In the genomic region with DNA sequence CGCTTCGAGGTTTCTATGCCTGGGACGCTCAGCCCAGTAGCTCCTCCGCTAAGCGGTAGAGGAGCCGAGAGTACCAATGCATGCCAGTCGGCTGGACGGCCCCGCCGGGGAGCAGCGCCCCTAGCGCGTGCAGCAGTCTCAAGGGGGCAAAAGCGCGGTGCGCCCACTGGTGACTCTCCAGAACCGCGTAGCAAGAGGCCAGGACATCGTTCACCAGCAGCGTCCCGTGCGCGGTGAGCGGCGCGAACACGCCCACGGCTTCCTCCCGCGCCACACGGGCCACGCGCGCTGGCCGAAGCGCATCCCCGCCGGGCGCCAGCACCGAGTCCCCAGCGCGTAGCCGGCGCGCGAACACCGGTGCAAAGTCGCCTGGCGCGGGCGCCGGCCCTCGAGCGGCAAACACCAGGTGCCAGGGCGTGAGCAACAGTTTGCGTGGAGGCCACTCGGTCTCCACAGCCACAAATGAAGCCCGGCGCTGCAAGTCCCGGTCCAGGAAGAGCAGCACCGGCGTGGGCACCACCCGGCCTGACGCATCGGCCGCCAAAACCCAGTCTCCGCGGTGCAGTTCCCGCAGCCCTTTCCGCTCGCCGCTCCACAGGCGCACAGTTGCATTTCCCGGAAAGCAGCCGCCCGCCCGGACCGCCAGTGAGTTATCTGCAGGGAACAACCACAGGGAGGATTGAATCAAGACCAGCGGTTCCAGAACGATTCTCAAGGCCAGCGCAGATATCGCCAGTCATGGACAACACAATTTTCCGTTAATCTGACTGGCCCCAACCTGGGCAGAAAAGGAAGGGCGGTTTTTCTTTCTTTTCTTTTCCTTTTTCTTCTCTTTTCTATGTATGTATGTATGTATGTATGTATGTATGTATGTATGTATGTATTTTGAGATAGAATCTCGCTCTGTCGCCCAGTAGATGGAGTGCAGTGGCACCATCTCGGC, we compare ENCODE assay signal across 8 cellular contexts. TPM values are rescaled to one million over a fixed set of nuclear protein-coding genes. Genes with fewer than 3 reads are reported as not detected.
A peak's percentile ranks its signal among the peaks of the same experiment; 100 is the strongest.
DNase-seq lines count a peak whose midpoint lies in the region; ATAC-seq and TF ChIP-seq lines count a peak whose summit lies in the region.

No MANE protein-coding gene starts in this region.

- H3K27ac Mint-ChIP-seq in brain = peak overlapping the region in 3 of 5 experiments; percentile 15 to 76 (median 27)
- peak overlapping the region in 1 of 2 donors; percentile 10 for H3K27ac Mint-ChIP-seq in stimulated activated naive CD8-positive, alpha-beta T cell treated with anti-CD3 and anti-CD28 coated beads, Interleukin-15, amount 100 ng/mL, for 72 hours

- H3K79me2 ChIP-seq in PC-3 (ENCODE audit: low read length) = no peaks in the 10 kb centered on the region

- peaks cover 57% of the 10 kb centered on the region for H3K4me1 Mint-ChIP-seq in brain
- H3K4me1 Mint-ChIP-seq in stimulated activated naive CD8-positive, alpha-beta T cell treated with anti-CD3 and anti-CD28 coated beads, Interleukin-15, amount 100 ng/mL, for 72 hours = peaks cover 68% of the 10 kb centered on the region

- peak overlapping the region; percentile 75 to 85 (median 82) for H3K4me3 Mint-ChIP-seq in brain
- peak overlapping the region; percentile 81 to 82 for H3K4me3 Mint-ChIP-seq in stimulated activated naive CD8-positive, alpha-beta T cell treated with anti-CD3 and anti-CD28 coated beads, Interleukin-15, amount 100 ng/mL, for 72 hours

- peaks cover 38% of the 10 kb centered on the region for H3K27me3 ChIP-seq in PC-3 (ENCODE audit: low read length)

- no peaks in the 10 kb centered on the region for H3K9me2 ChIP-seq in PC-3 (replicated peaks; ENCODE audit: low read length)

- peaks cover 33% of the 10 kb centered on the region for H3K4me1 ChIP-seq in PC-3 (ENCODE audit: insufficient read depth, low read length)

- TF ChIP-seq CTCF in PC-3 (conservative IDR thresholded peaks at IDR 0.05; ENCODE audit: low read depth, low read length) (peak; percentile 41; the same call in 1 of the 2 replicates), brain (conservative IDR thresholded peaks at IDR 0.05) (peak in 1 of 2 experiments; percentile 46)

- H3K27me3 Mint-ChIP-seq in brain = peaks cover 81% of the 10 kb centered on the region
- H3K27me3 Mint-ChIP-seq in stimulated activated naive CD8-positive, alpha-beta T cell treated with anti-CD3 and anti-CD28 coated beads, Interleukin-15, amount 100 ng/mL, for 72 hours = peaks cover 80% of the 10 kb centered on the region

- POLR2A ChIA-PET in PC-3 (lab: Charles Lee; ENCODE audit: unreplicated experiment) = no interaction called here

- H3K36me3 ChIP-seq in PC-3 (ENCODE audit: low read depth, low read length) = no peaks in the 10 kb centered on the region

- H4K20me1 ChIP-seq in PC-3 (ENCODE audit: low read length) = no peaks in the 10 kb centered on the region

- no TSS peak for BruUV-seq in PC-3 (replicated peaks; lab: Mats Ljungman, UMichigan)

- H3K9me3 ChIP-seq in PC-3 (ENCODE audit: low read length) = no peaks in the 10 kb centered on the region

- ATAC-seq in PC-3 (peak; percentile 9; the same call in 1 of the 2 replicates), HG03175 (IDR thresholded peaks at IDR 0.05; ENCODE audit: unreplicated experiment) (no peak), GM18517 (IDR thresholded peaks at IDR 0.05; ENCODE audit: unreplicated experiment) (no peak)
- peak; percentile 48 for ATAC-seq in stimulated activated naive CD8-positive, alpha-beta T cell treated with anti-CD3 and anti-CD28 coated beads, Interleukin-15, amount 100 ng/mL, for 72 hours

- H3K27ac ChIP-seq in PC-3 (ENCODE audit: low read length) = no peak overlapping the region

- no peak overlapping the region for H3K9ac ChIP-seq in PC-3 (ENCODE audit: low read length)

- peak overlapping the region; percentile 87 for H3K4me2 ChIP-seq in PC-3 (ENCODE audit: low read length)

- CTCF ChIA-PET in PC-3 (lab: Charles Lee) = interaction anchor here (1.9 to 3.2 kb wide), 3 partner anchors 20 to 31 kb away, joined by 11 to 36 read pairs (median 25); a partner anchor contains a TSS

- H3F3A ChIP-seq in PC-3 (ENCODE audit: low read length, unreplicated experiment) = no peaks in the 10 kb centered on the region

- H3K9me3 Mint-ChIP-seq in brain = peaks cover 0 to 5% (median 0%) of the 10 kb centered on the region in 5 experiments
- no peaks in the 10 kb centered on the region for H3K9me3 Mint-ChIP-seq in stimulated activated naive CD8-positive, alpha-beta T cell treated with anti-CD3 and anti-CD28 coated beads, Interleukin-15, amount 100 ng/mL, for 72 hours

- intact Hi-C loops in PC-3 (cut with micrococcal nuclease) = loop anchor here (2.0 kb wide), 1 partner anchor 21 kb away; a partner anchor contains a TSS

- peaks cover 2% of the 10 kb centered on the region for H3K36me3 Mint-ChIP-seq in brain

- peak overlapping the region; percentile 63 for H3K4me3 ChIP-seq in PC-3 (ENCODE audit: low read length)

- DNase-seq in NCI-H1417 (lab: John Stamatoyannopoulos, UW) = peak in 2 of 3 experiments; percentile 67 to 74
- no peak for DNase-seq in NCI-H1417 treated with DMSO at 0.1 percent for 48 hours (lab: John Stamatoyannopoulos, UW)
- peak; percentile 35 for DNase-seq in PC-3
- DNase-seq in kidney tubule cell (ENCODE audit: low spot score) = peak; percentile 35
- peak; percentile 49 to 56 for DNase-seq in stimulated activated naive CD8-positive, alpha-beta T cell treated with anti-CD3 and anti-CD28 coated beads, Interleukin-15, amount 100 ng/mL, for 72 hours

- H2AFZ ChIP-seq in PC-3 (ENCODE audit: low read length) = peak overlapping the region; percentile 61

RNA-seq across cellular contexts. Expression of a gene that starts 4.5 kb away (rescaled TPM):
- 0.04 and 0.23 TPM in 2 replicates for total RNA-seq in PC-3 (2014; rRNA removed)
- 0.15 TPM for polyA plus RNA-seq in brain (ENCODE audit: insufficient read depth, low read depth, low replicate concordance)

RNA-seq across cellular contexts. Expression of a gene that starts 20.3 kb away (rescaled TPM):
- 4.2 and 5.0 TPM in 2 replicates for total RNA-seq in PC-3 (2014; rRNA removed)
- polyA plus RNA-seq in brain (ENCODE audit: insufficient read depth, low read depth, low replicate concordance) = 5.9 TPM

RNA-seq across cellular contexts. Expression of a gene that starts 20.5 kb away (rescaled TPM):
- 17.1 and 18.5 TPM in 2 replicates for total RNA-seq in PC-3 (2014; rRNA removed)
- polyA plus RNA-seq in brain (ENCODE audit: insufficient read depth, low read depth, low replicate concordance) = 13.9 TPM

RNA-seq across cellular contexts. Expression of a gene that starts 29.5 kb away (rescaled TPM):
- 41.9 and 51.7 TPM in 2 replicates for total RNA-seq in PC-3 (2014; rRNA removed)
- 32.0 TPM for polyA plus RNA-seq in brain (ENCODE audit: insufficient read depth, low read depth, low replicate concordance)

RNA-seq across cellular contexts. Expression of a gene that starts 41.1 kb away (rescaled TPM):
- total RNA-seq in PC-3 (2014; rRNA removed) = 4,374 and 4,720 TPM in 2 replicates
- polyA plus RNA-seq in brain (ENCODE audit: insufficient read depth, low read depth, low replicate concordance) = 3,807 TPM

Comparison
In these comparisons a context has a peak if more than half of its experiments do, and no peak if none do; other contexts are left out.
1. ATAC-seq: peak in PC-3 (single experiment) and stimulated activated naive CD8-positive, alpha-beta T cell treated with anti-CD3 and anti-CD28 coated beads, Interleukin-15, amount 100 ng/mL, for 72 hours (single experiment); none in HG03175 (single experiment) and GM18517 (single experiment).